Comparison of ENCODE assay signal across 1 cellular context in genomic region chr10:49538381-49539319, GRCh38.
TF ChIP-seq lines count a peak whose summit lies in the region.

Gene ERCC6 (minus strand): TSS chr10:49539121.

TF ChIP-seq in K562, 482 proteins besides CTCF, POLR2A, EP300 and RAD21 (continued from another document and continues in another):
- TF ChIP-seq, protein P1, sequence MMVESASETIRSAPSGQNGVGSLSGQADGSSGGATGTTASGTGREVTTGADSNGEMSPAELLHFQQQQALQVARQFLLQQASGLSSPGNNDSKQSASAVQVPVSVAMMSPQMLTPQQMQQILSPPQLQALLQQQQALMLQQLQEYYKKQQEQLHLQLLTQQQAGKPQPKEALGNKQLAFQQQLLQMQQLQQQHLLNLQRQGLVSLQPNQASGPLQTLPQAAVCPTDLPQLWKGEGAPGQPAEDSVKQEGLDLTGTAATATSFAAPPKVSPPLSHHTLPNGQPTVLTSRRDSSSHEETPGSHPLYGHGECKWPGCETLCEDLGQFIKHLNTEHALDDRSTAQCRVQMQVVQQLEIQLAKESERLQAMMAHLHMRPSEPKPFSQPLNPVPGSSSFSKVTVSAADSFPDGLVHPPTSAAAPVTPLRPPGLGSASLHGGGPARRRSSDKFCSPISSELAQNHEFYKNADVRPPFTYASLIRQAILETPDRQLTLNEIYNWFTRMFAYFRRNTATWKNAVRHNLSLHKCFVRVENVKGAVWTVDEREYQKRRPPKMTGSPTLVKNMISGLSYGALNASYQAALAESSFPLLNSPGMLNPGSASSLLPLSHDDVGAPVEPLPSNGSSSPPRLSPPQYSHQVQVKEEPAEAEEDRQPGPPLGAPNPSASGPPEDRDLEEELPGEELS (CRISPR knock-in tag; IDR thresholded peaks at IDR 0.05; ENCODE audit: borderline replicate concordance), result 0 out of 2 replicates have a peak, but pooled peaks have one; percentile 65
- TF ChIP-seq ZNF133 (CRISPR knock-in tag; IDR thresholded peaks at IDR 0.05) (no peak), YBX1 (IDR thresholded peaks at IDR 0.05) (no peak), MBD2 (IDR thresholded peaks at IDR 0.05; ENCODE audit: borderline replicate concordance, low read depth) (peak; percentile 52; the same call in 1 of the 2 replicates), KAT8 (IDR thresholded peaks at IDR 0.05; ENCODE audit: low read depth) (no peak), ZNF584 (CRISPR knock-in tag; IDR thresholded peaks at IDR 0.05; ENCODE audit: low read depth) (no peak), ZNF197 (CRISPR knock-in tag; IDR thresholded peaks at IDR 0.05; ENCODE audit: low read depth) (no peak), ILF3 (IDR thresholded peaks at IDR 0.05; ENCODE audit: borderline replicate concordance) (no peak), RBM39 (optimal IDR thresholded peaks at IDR 0.05; ENCODE audit: low read depth, low read length) (no peak), SREBF1 (IDR thresholded peaks at IDR 0.05; ENCODE audit: borderline replicate concordance, low read depth, low read length) (no peak), ID3 (CRISPR knock-in tag; IDR thresholded peaks at IDR 0.05) (no peak), ID3 (tag; IDR thresholded peaks at IDR 0.05) (no peak), ZNF609 (CRISPR knock-in tag; IDR thresholded peaks at IDR 0.05; ENCODE audit: borderline replicate concordance) (no peak; the same call in 1 of the 2 replicates), SNIP1 (IDR thresholded peaks at IDR 0.05; ENCODE audit: low read depth) (no peak), E2F3 (CRISPR knock-in tag; IDR thresholded peaks at IDR 0.05) (no peak), KAT2B (IDR thresholded peaks at IDR 0.05; ENCODE audit: low read depth, low read length) (no peak), BRF1 (IDR thresholded peaks at IDR 0.05; ENCODE audit: borderline replicate concordance, extremely low read depth, insufficient read length) (no peak), ZNF165 (CRISPR knock-in tag; IDR thresholded peaks at IDR 0.05; ENCODE audit: borderline replicate concordance) (0 out of 2 replicates have a peak, but pooled peaks have one; percentile 23), RBM22 (IDR thresholded peaks at IDR 0.05; ENCODE audit: low read depth, low read length, poor library complexity, severe bottlenecking) (no peak), KLF13 (tag; IDR thresholded peaks at IDR 0.05; ENCODE audit: borderline replicate concordance, low read depth) (peak; percentile 14; the same call in 1 of the 2 replicates), CBFA2T2 (conservative IDR thresholded peaks at IDR 0.05) (peak; percentile 70), SAFB2 (IDR thresholded peaks at IDR 0.05; ENCODE audit: borderline replicate concordance, low read depth, low read length, severe bottlenecking) (no peak), ZNF785 (CRISPR knock-in tag; IDR thresholded peaks at IDR 0.05) (no peak), ZNF76 (CRISPR knock-in tag; IDR thresholded peaks at IDR 0.05; ENCODE audit: borderline replicate concordance) (no peak), SAP30 (IDR thresholded peaks at IDR 0.05; ENCODE audit: borderline replicate concordance, insufficient read depth, low read depth, low read length, poor library complexity, severe bottlenecking) (peak; percentile 94), KLF10 (CRISPR knock-in tag; IDR thresholded peaks at IDR 0.05) (no peak), ZNF583 (CRISPR knock-in tag; IDR thresholded peaks at IDR 0.05) (no peak), IRF2 (CRISPR knock-in tag; IDR thresholded peaks at IDR 0.05) (no peak), POLR2AphosphoS5 (IDR thresholded peaks at IDR 0.05; ENCODE audit: control insufficient read depth, insufficient read depth, low read depth, low read length) (peak; percentile 75), PYGO2 (tag; IDR thresholded peaks at IDR 0.05) (no peak), CREB1 (IDR thresholded peaks at IDR 0.05) (peak; percentile 46; the same call in 1 of the 2 replicates), CREB1 (CRISPR knock-in tag; IDR thresholded peaks at IDR 0.05) (no peak), GATA2 (CRISPR knock-in tag; IDR thresholded peaks at IDR 0.05) (peak; percentile 56)
- TF ChIP-seq, protein P2, sequence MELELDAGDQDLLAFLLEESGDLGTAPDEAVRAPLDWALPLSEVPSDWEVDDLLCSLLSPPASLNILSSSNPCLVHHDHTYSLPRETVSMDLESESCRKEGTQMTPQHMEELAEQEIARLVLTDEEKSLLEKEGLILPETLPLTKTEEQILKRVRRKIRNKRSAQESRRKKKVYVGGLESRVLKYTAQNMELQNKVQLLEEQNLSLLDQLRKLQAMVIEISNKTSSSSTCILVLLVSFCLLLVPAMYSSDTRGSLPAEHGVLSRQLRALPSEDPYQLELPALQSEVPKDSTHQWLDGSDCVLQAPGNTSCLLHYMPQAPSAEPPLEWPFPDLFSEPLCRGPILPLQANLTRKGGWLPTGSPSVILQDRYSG (tag; conservative IDR thresholded peaks at IDR 0.05; ENCODE audit: low read depth), result no peak
- TF ChIP-seq, protein P3, sequence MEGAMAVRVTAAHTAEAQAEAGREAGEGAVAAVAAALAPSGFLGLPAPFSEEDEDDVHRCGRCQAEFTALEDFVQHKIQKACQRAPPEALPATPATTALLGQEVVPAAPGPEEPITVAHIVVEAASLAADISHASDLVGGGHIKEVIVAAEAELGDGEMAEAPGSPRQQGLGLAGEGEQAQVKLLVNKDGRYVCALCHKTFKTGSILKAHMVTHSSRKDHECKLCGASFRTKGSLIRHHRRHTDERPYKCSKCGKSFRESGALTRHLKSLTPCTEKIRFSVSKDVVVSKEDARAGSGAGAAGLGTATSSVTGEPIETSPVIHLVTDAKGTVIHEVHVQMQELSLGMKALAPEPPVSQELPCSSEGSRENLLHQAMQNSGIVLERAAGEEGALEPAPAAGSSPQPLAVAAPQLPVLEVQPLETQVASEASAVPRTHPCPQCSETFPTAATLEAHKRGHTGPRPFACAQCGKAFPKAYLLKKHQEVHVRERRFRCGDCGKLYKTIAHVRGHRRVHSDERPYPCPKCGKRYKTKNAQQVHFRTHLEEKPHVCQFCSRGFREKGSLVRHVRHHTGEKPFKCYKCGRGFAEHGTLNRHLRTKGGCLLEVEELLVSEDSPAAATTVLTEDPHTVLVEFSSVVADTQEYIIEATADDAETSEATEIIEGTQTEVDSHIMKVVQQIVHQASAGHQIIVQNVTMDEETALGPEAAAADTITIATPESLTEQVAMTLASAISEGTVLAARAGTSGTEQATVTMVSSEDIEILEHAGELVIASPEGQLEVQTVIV (CRISPR knock-in tag; IDR thresholded peaks at IDR 0.05; ENCODE audit: borderline replicate concordance), result no peak
- TF ChIP-seq, protein P4, sequence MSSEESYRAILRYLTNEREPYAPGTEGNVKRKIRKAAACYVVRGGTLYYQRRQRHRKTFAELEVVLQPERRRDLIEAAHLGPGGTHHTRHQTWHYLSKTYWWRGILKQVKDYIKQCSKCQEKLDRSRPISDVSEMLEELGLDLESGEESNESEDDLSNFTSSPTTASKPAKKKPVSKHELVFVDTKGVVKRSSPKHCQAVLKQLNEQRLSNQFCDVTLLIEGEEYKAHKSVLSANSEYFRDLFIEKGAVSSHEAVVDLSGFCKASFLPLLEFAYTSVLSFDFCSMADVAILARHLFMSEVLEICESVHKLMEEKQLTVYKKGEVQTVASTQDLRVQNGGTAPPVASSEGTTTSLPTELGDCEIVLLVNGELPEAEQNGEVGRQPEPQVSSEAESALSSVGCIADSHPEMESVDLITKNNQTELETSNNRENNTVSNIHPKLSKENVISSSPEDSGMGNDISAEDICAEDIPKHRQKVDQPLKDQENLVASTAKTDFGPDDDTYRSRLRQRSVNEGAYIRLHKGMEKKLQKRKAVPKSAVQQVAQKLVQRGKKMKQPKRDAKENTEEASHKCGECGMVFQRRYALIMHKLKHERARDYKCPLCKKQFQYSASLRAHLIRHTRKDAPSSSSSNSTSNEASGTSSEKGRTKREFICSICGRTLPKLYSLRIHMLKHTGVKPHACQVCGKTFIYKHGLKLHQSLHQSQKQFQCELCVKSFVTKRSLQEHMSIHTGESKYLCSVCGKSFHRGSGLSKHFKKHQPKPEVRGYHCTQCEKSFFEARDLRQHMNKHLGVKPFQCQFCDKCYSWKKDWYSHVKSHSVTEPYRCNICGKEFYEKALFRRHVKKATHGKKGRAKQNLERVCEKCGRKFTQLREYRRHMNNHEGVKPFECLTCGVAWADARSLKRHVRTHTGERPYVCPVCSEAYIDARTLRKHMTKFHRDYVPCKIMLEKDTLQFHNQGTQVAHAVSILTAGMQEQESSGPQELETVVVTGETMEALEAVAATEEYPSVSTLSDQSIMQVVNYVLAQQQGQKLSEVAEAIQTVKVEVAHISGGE (CRISPR knock-in tag; IDR thresholded peaks at IDR 0.05), result peak in 1 of 3 experiments; percentile 67; a peak in 2 of 6 replicates
- TF ChIP-seq, protein P5, sequence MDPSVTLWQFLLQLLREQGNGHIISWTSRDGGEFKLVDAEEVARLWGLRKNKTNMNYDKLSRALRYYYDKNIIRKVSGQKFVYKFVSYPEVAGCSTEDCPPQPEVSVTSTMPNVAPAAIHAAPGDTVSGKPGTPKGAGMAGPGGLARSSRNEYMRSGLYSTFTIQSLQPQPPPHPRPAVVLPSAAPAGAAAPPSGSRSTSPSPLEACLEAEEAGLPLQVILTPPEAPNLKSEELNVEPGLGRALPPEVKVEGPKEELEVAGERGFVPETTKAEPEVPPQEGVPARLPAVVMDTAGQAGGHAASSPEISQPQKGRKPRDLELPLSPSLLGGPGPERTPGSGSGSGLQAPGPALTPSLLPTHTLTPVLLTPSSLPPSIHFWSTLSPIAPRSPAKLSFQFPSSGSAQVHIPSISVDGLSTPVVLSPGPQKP (CRISPR knock-in tag; IDR thresholded peaks at IDR 0.05), result no peak
- TF ChIP-seq, protein P6, sequence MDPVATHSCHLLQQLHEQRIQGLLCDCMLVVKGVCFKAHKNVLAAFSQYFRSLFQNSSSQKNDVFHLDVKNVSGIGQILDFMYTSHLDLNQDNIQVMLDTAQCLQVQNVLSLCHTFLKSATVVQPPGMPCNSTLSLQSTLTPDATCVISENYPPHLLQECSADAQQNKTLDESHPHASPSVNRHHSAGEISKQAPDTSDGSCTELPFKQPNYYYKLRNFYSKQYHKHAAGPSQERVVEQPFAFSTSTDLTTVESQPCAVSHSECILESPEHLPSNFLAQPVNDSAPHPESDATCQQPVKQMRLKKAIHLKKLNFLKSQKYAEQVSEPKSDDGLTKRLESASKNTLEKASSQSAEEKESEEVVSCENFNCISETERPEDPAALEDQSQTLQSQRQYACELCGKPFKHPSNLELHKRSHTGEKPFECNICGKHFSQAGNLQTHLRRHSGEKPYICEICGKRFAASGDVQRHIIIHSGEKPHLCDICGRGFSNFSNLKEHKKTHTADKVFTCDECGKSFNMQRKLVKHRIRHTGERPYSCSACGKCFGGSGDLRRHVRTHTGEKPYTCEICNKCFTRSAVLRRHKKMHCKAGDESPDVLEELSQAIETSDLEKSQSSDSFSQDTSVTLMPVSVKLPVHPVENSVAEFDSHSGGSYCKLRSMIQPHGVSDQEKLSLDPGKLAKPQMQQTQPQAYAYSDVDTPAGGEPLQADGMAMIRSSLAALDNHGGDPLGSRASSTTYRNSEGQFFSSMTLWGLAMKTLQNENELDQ (CRISPR knock-in tag; IDR thresholded peaks at IDR 0.05; ENCODE audit: borderline replicate concordance), result no peak
- TF ChIP-seq, protein P7, sequence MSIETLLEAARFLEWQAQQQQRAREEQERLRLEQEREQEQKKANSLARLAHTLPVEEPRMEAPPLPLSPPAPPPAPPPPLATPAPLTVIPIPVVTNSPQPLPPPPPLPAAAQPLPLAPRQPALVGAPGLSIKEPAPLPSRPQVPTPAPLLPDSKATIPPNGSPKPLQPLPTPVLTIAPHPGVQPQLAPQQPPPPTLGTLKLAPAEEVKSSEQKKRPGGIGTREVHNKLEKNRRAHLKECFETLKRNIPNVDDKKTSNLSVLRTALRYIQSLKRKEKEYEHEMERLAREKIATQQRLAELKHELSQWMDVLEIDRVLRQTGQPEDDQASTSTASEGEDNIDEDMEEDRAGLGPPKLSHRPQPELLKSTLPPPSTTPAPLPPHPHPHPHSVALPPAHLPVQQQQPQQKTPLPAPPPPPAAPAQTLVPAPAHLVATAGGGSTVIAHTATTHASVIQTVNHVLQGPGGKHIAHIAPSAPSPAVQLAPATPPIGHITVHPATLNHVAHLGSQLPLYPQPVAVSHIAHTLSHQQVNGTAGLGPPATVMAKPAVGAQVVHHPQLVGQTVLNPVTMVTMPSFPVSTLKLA (conservative IDR thresholded peaks at IDR 0.05), result peak; percentile 99 to 100
